ENCODE assay signal across 11 cellular contexts in the genomic region with DNA sequence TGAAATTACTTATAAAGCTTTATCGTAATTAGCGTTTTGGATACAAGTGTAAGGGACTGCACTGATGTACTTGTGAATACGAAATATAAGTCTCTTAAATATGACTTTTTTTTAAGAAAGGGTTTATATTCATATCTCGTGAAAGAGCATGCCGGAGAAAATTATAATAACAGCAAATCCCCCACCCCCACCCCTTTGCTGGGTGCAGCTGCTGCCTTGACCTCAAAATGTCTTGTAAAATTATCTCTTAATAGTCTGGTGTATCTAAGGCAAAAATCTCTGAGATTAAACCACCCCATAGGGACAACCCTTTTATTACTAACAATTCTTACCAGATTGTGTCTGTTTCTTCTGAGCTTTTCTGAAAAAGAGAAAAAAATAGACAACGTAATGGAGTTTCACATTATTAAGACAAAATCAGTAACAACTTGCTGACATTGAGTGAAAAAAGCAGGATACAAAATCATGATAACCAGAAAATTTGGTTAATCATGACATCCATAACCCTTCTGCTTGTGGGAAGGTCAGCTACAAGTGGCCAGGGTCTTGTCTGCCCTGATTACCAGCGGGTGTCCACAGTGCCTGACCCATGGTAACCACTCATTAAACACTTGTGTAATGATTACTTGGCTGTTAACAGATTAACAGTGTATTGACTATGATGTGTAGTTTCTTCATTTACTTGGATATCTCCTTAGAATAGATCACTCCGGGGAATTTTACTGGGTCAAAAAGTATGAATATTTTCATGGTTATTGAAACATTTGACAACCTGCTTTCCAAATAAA. TPM values are rescaled to one million over a fixed set of nuclear protein-coding genes. Genes with fewer than 3 reads are reported as not detected.
DNase-seq lines count a peak whose midpoint lies in the region; ATAC-seq and TF ChIP-seq lines count a peak whose summit lies in the region.
"Had no signal": no experiment of that assay in that cellular context is flagged by ENCODE, and none has a peak within 500 bp of the region (broad histone marks: within the 10 kb centered on the region; RNA-seq: fewer than 3 reads in every experiment).

No MANE protein-coding gene starts in this region.

- H4K91ac ChIP-seq in IMR-90 (ENCODE audit: insufficient read depth, low read depth, low read length) = no peak overlapping the region

- no peak overlapping the region for H3K9ac ChIP-seq in IMR-90 (ENCODE audit: low read depth, low read length)

- no peak overlapping the region for H2AFZ ChIP-seq in IMR-90 (replicated peaks; ENCODE audit: low read length, poor library complexity)

- H3K9me1 ChIP-seq in IMR-90 (ENCODE audit: insufficient read depth, low read length) = no peaks in the 10 kb centered on the region

- H3K4ac ChIP-seq in IMR-90 (ENCODE audit: low read depth, low read length) = no peak overlapping the region

- peak overlapping the region in 1 of 6 donors; percentile 93 for H3K27ac Mint-ChIP-seq in naive B cell

- TF ChIP-seq CTCF in AG04450 (IDR thresholded peaks at IDR 0.05; ENCODE audit: low read depth, low read length) = no peak
- no peak for TF ChIP-seq CTCF in IMR-90 (conservative IDR thresholded peaks at IDR 0.05; ENCODE audit: low read depth, low read length)

- CTCF ChIA-PET in AG04450 (lab: Charles Lee) = interaction anchor here (0.9 to 1.2 kb wide), 3 partner anchors 42 to 221 kb away, joined by 3 to 10 read pairs (median 8); no protein-coding TSS in a partner anchor
- CTCF ChIA-PET in IMR-90 (lab: Yijun Ruan, JAX) = interaction anchor here (0.8 kb wide), 1 partner anchor 13 kb away, joined by 4 read pairs; no protein-coding TSS in a partner anchor

- no peak overlapping the region for H2AK5ac ChIP-seq in IMR-90 (ENCODE audit: low read depth, low read length)

- H3K4me3 ChIP-seq in AG04450 (ENCODE audit: low read depth, low read length) (peak overlapping the region; percentile 86; the same call in 1 of the 2 replicates), IMR-90 (ENCODE audit: insufficient read depth, low read depth, low read length) (no peak overlapping the region)

- peaks cover 22 to 40% of the 10 kb centered on the region in 2 experiments for H3K79me1 ChIP-seq in IMR-90 (ENCODE audit: low read depth in 1 of 2, low read length in 2 of 2)

- no peak overlapping the region for H3K18ac ChIP-seq in IMR-90 (ENCODE audit: low read depth, low read length)

- H2BK120ac ChIP-seq in IMR-90 (ENCODE audit: low read depth, low read length) = no peak overlapping the region

- ATAC-seq in IMR-90 (ENCODE audit: low read depth) (no peak), naive B cell (ENCODE audit: low read depth in 2 of 2) (no peak), esophagus mucosa (no peak), HG02884 (IDR thresholded peaks at IDR 0.05; ENCODE audit: unreplicated experiment) (no peak)

- dilution Hi-C loops in IMR-90 (cut with HindIII; ENCODE audit: low sequenced_read_pairs, unreplicated experiment) = no loop called here

- TF ChIP-seq RAD21 in IMR-90 (IDR thresholded peaks at IDR 0.05; ENCODE audit: low read length) = no peak

- in situ Hi-C loops in IMR-90 (cut with MboI; ENCODE audit: low sequenced_read_pairs) = no loop called here

- peak overlapping the region; percentile 91; the same call in 1 of the 2 replicates for H3K4me2 ChIP-seq in IMR-90 (ENCODE audit: low read depth, low read length)

- intact Hi-C loops in IMR-90 (cut with micrococcal nuclease) = loop anchor here (1.0 to 5.0 kb wide), 3 partner anchors 166 to 244 kb away; a partner anchor contains a TSS

- WGBS in IMR-90 (ENCODE audit: extremely low coverage in 2 of 2, insufficient read length in 1 of 2), 2 experiments = no CpG with 5 or more reads among the region's 8 CpGs

- H3K27ac ChIP-seq in AG04450 (ENCODE audit: low read depth, low read length) (no peak overlapping the region), IMR-90 (ENCODE audit: insufficient read depth, low read length) (no peak overlapping the region)

- H3K36me3 ChIP-seq in IMR-90 (ENCODE audit: control insufficient read depth, insufficient read depth, low read length) = no peaks in the 10 kb centered on the region

- H3K27me3 ChIP-seq in AG04450 (ENCODE audit: control insufficient read depth, insufficient read depth, low read length) = no peaks in the 10 kb centered on the region
- no peaks in the 10 kb centered on the region for H3K27me3 ChIP-seq in IMR-90 (ENCODE audit: control insufficient read depth, insufficient read depth, low read length)

- H2BK15ac ChIP-seq in IMR-90 (ENCODE audit: low read depth, low read length) = no peak overlapping the region

- no peaks in the 10 kb centered on the region for H3K27me3 Mint-ChIP-seq in naive B cell

- TF ChIP-seq POLR2A in IMR-90 (IDR thresholded peaks at IDR 0.05; ENCODE audit: low read depth, low read length) = no peak

- no peak overlapping the region for H2BK20ac ChIP-seq in IMR-90 (ENCODE audit: low read depth, low read length)

- H3K9me3 ChIP-seq in AG04450 (ENCODE audit: control insufficient read depth, insufficient read depth, low read length) (no peaks in the 10 kb centered on the region; the same call in 1 of the 2 replicates), IMR-90 (ENCODE audit: control insufficient read depth, insufficient read depth, low read length) (no peaks in the 10 kb centered on the region)

- POLR2A ChIA-PET in AG04450 (lab: Yijun Ruan, JAX) = no interaction called here
- POLR2A ChIA-PET in IMR-90 (lab: Charles Lee; ENCODE audit: unreplicated experiment) = no interaction called here

- H2BK5ac ChIP-seq in IMR-90 (ENCODE audit: low read depth, low read length, poor library complexity, severe bottlenecking) = no peak overlapping the region

- H3K36me3 Mint-ChIP-seq in naive B cell = peaks cover 0 to 17% of the 10 kb centered on the region in 2 donors

- peak overlapping the region; percentile 21 to 100 (median 90) for H3K4me3 Mint-ChIP-seq in naive B cell

- H3K9me3 Mint-ChIP-seq in naive B cell = no peaks in the 10 kb centered on the region

- H4K5ac ChIP-seq in IMR-90 (ENCODE audit: low read depth, low read length) = no peak overlapping the region

- DNase-seq in AG04450 (ENCODE audit: low read depth, low spot score) = no peak
- no peak for DNase-seq in IMR-90
- DNase-seq in cerebellar cortex (ENCODE audit: low spot score) = peak; percentile 17
- no peak for DNase-seq in naive B cell
- no peak for DNase-seq in SW 1271 (lab: John Stamatoyannopoulos, UW)
- no peak for DNase-seq in ecto neural progenitor cell (ENCODE audit: low spot score)
- DNase-seq: GDM1, H7, NCI-H2081 had no signal

- BruUV-seq in IMR-90 (replicated peaks; lab: Mats Ljungman, UMichigan) = no TSS peak

- peak overlapping the region; percentile 35; the same call in 1 of the 2 replicates for H3K14ac ChIP-seq in IMR-90 (replicated peaks; ENCODE audit: low read depth, low read length)

- H4K20me1 ChIP-seq in IMR-90 (ENCODE audit: insufficient read depth, low read length) = no peaks in the 10 kb centered on the region

- H4K8ac ChIP-seq in IMR-90 (ENCODE audit: low read depth in 2 of 2, low read length in 2 of 2) = peak overlapping the region in 1 of 2 experiments; percentile 41; a peak in 1 of 4 replicates

- peaks cover 26 to 43% (median 32%) of the 10 kb centered on the region in 3 donors for H3K4me1 Mint-ChIP-seq in naive B cell

- H3K23ac ChIP-seq in IMR-90 (ENCODE audit: low read depth, low read length) = peak overlapping the region; percentile 31; the same call in 1 of the 2 replicates

- H3K4me1 ChIP-seq in IMR-90 (ENCODE audit: control insufficient read depth, insufficient read depth, low read length) = peaks cover 2% of the 10 kb centered on the region; the same call in 1 of the 2 replicates

- H2AK9ac ChIP-seq in IMR-90 (replicated peaks; ENCODE audit: low read depth, low read length, poor library complexity) = no peak overlapping the region

- no peak overlapping the region for H3K56ac ChIP-seq in IMR-90 (ENCODE audit: extremely low read depth, insufficient read depth, low read length)

TF ChIP-seq in IMR-90, 13 proteins besides CTCF, POLR2A, EP300 and RAD21 (continues in another document):
- TF ChIP-seq, protein P1, sequence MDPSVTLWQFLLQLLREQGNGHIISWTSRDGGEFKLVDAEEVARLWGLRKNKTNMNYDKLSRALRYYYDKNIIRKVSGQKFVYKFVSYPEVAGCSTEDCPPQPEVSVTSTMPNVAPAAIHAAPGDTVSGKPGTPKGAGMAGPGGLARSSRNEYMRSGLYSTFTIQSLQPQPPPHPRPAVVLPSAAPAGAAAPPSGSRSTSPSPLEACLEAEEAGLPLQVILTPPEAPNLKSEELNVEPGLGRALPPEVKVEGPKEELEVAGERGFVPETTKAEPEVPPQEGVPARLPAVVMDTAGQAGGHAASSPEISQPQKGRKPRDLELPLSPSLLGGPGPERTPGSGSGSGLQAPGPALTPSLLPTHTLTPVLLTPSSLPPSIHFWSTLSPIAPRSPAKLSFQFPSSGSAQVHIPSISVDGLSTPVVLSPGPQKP (IDR thresholded peaks at IDR 0.05; ENCODE audit: borderline replicate concordance, low read depth, low read length) = no peak
- TF ChIP-seq FOS (IDR thresholded peaks at IDR 0.05; ENCODE audit: low read depth, low read length) (no peak), MXI1 (IDR thresholded peaks at IDR 0.05; ENCODE audit: borderline replicate concordance, low read depth, low read length) (no peak), CEBPB (IDR thresholded peaks at IDR 0.05; ENCODE audit: low read depth, low read length) (no peak)
- TF ChIP-seq, protein P2, sequence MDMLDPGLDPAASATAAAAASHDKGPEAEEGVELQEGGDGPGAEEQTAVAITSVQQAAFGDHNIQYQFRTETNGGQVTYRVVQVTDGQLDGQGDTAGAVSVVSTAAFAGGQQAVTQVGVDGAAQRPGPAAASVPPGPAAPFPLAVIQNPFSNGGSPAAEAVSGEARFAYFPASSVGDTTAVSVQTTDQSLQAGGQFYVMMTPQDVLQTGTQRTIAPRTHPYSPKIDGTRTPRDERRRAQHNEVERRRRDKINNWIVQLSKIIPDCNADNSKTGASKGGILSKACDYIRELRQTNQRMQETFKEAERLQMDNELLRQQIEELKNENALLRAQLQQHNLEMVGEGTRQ (IDR thresholded peaks at IDR 0.05; ENCODE audit: low read depth, low read length) = no peak

RNA-seq across cellular contexts. Expression of a gene that starts 1.5 kb away (rescaled TPM):
- 29.8 and 34.7 TPM in 2 replicates for polyA plus RNA-seq in AG04450 (2011; rRNA removed)
- polyA minus RNA-seq in AG04450 (2011; rRNA and poly(A)+ RNA removed) = 17.6 and 19.6 TPM in 2 replicates
- 31.5 and 32.5 TPM in 2 replicates for total RNA-seq in IMR-90 (2012; rRNA removed)
- 11.4 and 14.9 TPM in 2 replicates for polyA plus RNA-seq in IMR-90 (2012; rRNA removed)
- polyA plus RNA-seq in IMR-90 (2012; cell fraction: cytosol; rRNA removed) = 6.5 and 8.2 TPM in 2 replicates
- 8.4 and 22.6 TPM in 2 replicates for polyA plus RNA-seq in IMR-90 (2012; cell fraction: nucleus; rRNA removed; ENCODE audit: low replicate concordance)
- 100 to 1,000 TPM in 4 of 6 donors, 10 to 100 TPM in 2; 84.8 to 200 (median 124) TPM for polyA plus RNA-seq in naive B cell (ENCODE audit: low read depth in 6 of 6)
- total RNA-seq in esophagus mucosa = 12.9 TPM

RNA-seq across cellular contexts. Expression of a gene that starts 1.8 kb away (rescaled TPM):
- polyA plus RNA-seq in AG04450 (2011; rRNA removed) (32.7 and 38.4 TPM in 2 replicates), IMR-90 (2012; rRNA removed) (10.7 and 13.1 TPM in 2 replicates), naive B cell (ENCODE audit: low read depth in 6 of 6) (100 to 1,000 TPM in 1 of 6 donors, 10 to 100 TPM in 5; 39.8 to 131 (median 61.4) TPM)
- polyA minus RNA-seq in AG04450 (2011; rRNA and poly(A)+ RNA removed) = 45.6 and 73.4 TPM in 2 replicates
- total RNA-seq in IMR-90 (2012; rRNA removed) (48.9 and 65.4 TPM in 2 replicates), esophagus mucosa (7.5 TPM)
- 4.0 and 4.2 TPM in 2 replicates for polyA plus RNA-seq in IMR-90 (2012; cell fraction: cytosol; rRNA removed)
- 3.1 and 15.3 TPM in 2 replicates for polyA plus RNA-seq in IMR-90 (2012; cell fraction: nucleus; rRNA removed; ENCODE audit: low replicate concordance)
